Comparison of ENCODE assay signal across 21 cellular contexts in the genomic region with DNA sequence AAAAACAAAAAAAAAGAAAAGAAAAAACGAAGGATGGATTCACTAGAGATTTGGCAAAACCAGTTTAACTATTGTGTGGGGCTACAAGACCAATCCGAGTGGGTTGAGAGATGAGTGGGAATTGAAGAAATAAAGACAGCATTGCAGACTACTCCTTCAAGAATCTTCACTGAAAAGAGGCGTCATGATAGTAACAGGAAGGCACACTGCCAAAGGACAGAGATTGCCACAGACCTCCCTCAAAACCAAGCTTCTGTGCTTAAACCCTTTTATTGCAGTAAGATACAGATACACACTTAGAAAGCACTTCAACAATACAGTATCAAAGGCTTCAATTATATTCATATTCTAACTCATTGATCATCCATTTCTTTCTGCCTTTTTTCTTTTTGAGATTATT.
DNase-seq lines count a peak whose midpoint lies in the region; TF ChIP-seq lines count a peak whose summit lies in the region.
"Had no signal": no experiment of that assay in that cellular context is flagged by ENCODE, and none has a peak within 500 bp of the region (broad histone marks: within the 10 kb centered on the region; RNA-seq: fewer than 3 reads in every experiment).

No MANE protein-coding gene starts in this region.

- H3K27ac Mint-ChIP-seq in activated T-helper 2 cell treated with anti-CD3 and anti-CD28 coated beads, Interferon-gamma antibody, Interleukin-2, Interleukin-4, amounts not matched to agents 10 μg/mL and 5 μg/mL and 100 μg/mL, durations not matched to agents 14 hours and 24 hours and 36 hours: no peak overlapping the region
- H3K27ac Mint-ChIP-seq: neural progenitor cell had no signal

- no peak overlapping the region for H3K4me3 Mint-ChIP-seq in activated T-helper 2 cell treated with anti-CD3 and anti-CD28 coated beads, Interferon-gamma antibody, Interleukin-2, Interleukin-4, amounts not matched to agents 10 μg/mL and 5 μg/mL and 100 μg/mL, durations not matched to agents 14 hours and 24 hours and 36 hours (ENCODE audit: low read depth)
- H3K4me3 Mint-ChIP-seq: neural progenitor cell had no signal

- no peak for TF ChIP-seq CTCF in AG09309 (IDR thresholded peaks at IDR 0.05; ENCODE audit: control insufficient read depth, insufficient read depth, low read depth, low read length, missing control alignments)
- no peak for TF ChIP-seq CTCF in choroid plexus epithelial cell (conservative IDR thresholded peaks at IDR 0.05; ENCODE audit: low read depth, low read length)

- intact Hi-C loops in activated T-helper 2 cell treated with anti-CD3 and anti-CD28 coated beads, Interferon-gamma antibody, Interleukin-2, Interleukin-4, amounts not matched to agents 10 μg/mL and 5 μg/mL and 100 μg/mL, durations not matched to agents 14 hours and 24 hours and 36 hours (cut with micrococcal nuclease): loop anchor here (5.0 kb wide), 4 partner anchors 100 to 1165 kb away; no protein-coding TSS in a partner anchor

- H3K27me3 Mint-ChIP-seq in activated T-helper 2 cell treated with anti-CD3 and anti-CD28 coated beads, Interferon-gamma antibody, Interleukin-2, Interleukin-4, amounts not matched to agents 10 μg/mL and 5 μg/mL and 100 μg/mL, durations not matched to agents 14 hours and 24 hours and 36 hours (ENCODE audit: low read depth): peaks cover 20% of the 10 kb centered on the region

- peaks cover 25% of the 10 kb centered on the region for H3K9me3 Mint-ChIP-seq in activated T-helper 2 cell treated with anti-CD3 and anti-CD28 coated beads, Interferon-gamma antibody, Interleukin-2, Interleukin-4, amounts not matched to agents 10 μg/mL and 5 μg/mL and 100 μg/mL, durations not matched to agents 14 hours and 24 hours and 36 hours

- H3K4me1 Mint-ChIP-seq in activated T-helper 2 cell treated with anti-CD3 and anti-CD28 coated beads, Interferon-gamma antibody, Interleukin-2, Interleukin-4, amounts not matched to agents 10 μg/mL and 5 μg/mL and 100 μg/mL, durations not matched to agents 14 hours and 24 hours and 36 hours (ENCODE audit: low read depth): peaks cover 50% of the 10 kb centered on the region

- peak; percentile 1 for DNase-seq in AG09309 (ENCODE audit: low read depth)
- DNase-seq in CD1c-positive myeloid dendritic cell (ENCODE audit: extremely low spot score): peak; percentile 53
- peak; percentile 53 for DNase-seq in MV-4-11 (lab: John Stamatoyannopoulos, UW)
- peak; percentile 24 for DNase-seq in choroid plexus epithelial cell (ENCODE audit: low read depth)
- DNase-seq in NCI-H510A (lab: John Stamatoyannopoulos, UW): no peak
- no peak for DNase-seq in midbrain (lab: John Stamatoyannopoulos, UW)
- no peak for DNase-seq in inferior parietal cortex (ENCODE audit: extremely low spot score)
- DNase-seq in activated T-helper 2 cell treated with anti-CD3 and anti-CD28 coated beads, Interferon-gamma antibody, Interleukin-2, Interleukin-4, amounts not matched to agents 10 μg/mL and 5 μg/mL and 100 μg/mL, durations not matched to agents 14 hours and 24 hours and 36 hours (ENCODE audit: low spot score): no peak
- DNase-seq: central memory CD4-positive, alpha-beta T cell; DMS 273 treated with DMSO at 0.1 percent for 48 hours; effector CD8-positive, alpha-beta T cell; Karpas-422; NCI-H1417 treated with DMSO at 0.1 percent for 48 hours; NCI-H2171 treated with DMSO at 0.1 percent for 48 hours; NCI-H82; Peyer's patch; SK-N-SH; stimulated activated CD4-positive, alpha-beta T cell treated with anti-CD3 and anti-CD28 coated beads, Interleukin-12 subunit alpha, Interleukin-12 subunit beta, amount 100 ng/mL, for 4 hours had no signal

- H3K4me3 ChIP-seq in AG09309 (ENCODE audit: control insufficient read depth, low read depth, low read length) (no peak overlapping the region), choroid plexus epithelial cell (ENCODE audit: low read depth, low read length) (no peak overlapping the region)
- H3K4me3 ChIP-seq: hepatocyte, neural progenitor cell, Peyer's patch, suprapubic skin had no signal

- H3K36me3 Mint-ChIP-seq in activated T-helper 2 cell treated with anti-CD3 and anti-CD28 coated beads, Interferon-gamma antibody, Interleukin-2, Interleukin-4, amounts not matched to agents 10 μg/mL and 5 μg/mL and 100 μg/mL, durations not matched to agents 14 hours and 24 hours and 36 hours (ENCODE audit: low read depth): peaks cover 13% of the 10 kb centered on the region
- H3K36me3 Mint-ChIP-seq: neural progenitor cell had no signal

Comparison
In these comparisons a context has a peak if more than half of its experiments do, and no peak if none do; other contexts are left out.
1. DNase-seq: peak in AG09309 (single experiment), CD1c-positive myeloid dendritic cell (single experiment), MV-4-11 (single experiment) and choroid plexus epithelial cell (single experiment); none in NCI-H510A (single experiment), midbrain (single experiment), inferior parietal cortex (single experiment) and activated T-helper 2 cell treated with anti-CD3 and anti-CD28 coated beads, Interferon-gamma antibody, Interleukin-2, Interleukin-4, amounts not matched to agents 10 μg/mL and 5 μg/mL and 100 μg/mL, durations not matched to agents 14 hours and 24 hours and 36 hours (single experiment).